31 cellular contexts compared by ENCODE assay signal in genomic region chr6:25023781-25024180, GRCh38.
"Had no signal": no experiment of that assay in that cellular context is flagged by ENCODE, and none has a peak within 500 bp of the region (broad histone marks: within the 10 kb centered on the region; RNA-seq: fewer than 3 reads in every experiment).

No MANE protein-coding gene starts in this region.

- H3K36me3 ChIP-seq: adrenal gland, cardiac muscle cell, colonic mucosa, esophagus squamous epithelium, gastroesophageal sphincter, WERI-Rb-1 had no signal

- H3K27me3 Mint-ChIP-seq: activated B cell treated with CpG ODN at 0.5 μM for 24 hours; activated naive CD4-positive, alpha-beta T cell treated with anti-CD3 and anti-CD28 coated beads, Interleukin-2, amount 10 ng/mL, durations not matched to agents 7 days and 5 days; activated T-cell treated with anti-CD3 and anti-CD28 coated beads, Interleukin-2, amount 50 U/mL, for 24 hours; T-helper 17 cell had no signal

- H3K4me3 ChIP-seq: adrenal gland, body of pancreas, cardiac muscle cell, colonic mucosa, esophagus squamous epithelium, gastroesophageal sphincter had no signal

- ATAC-seq: activated CD4-positive, CD25-positive, alpha-beta regulatory T cell treated with anti-CD3 and anti-CD28 coated beads, Interleukin-2, amount 50 U/mL, for 24 hours; activated naive CD4-positive, alpha-beta T cell treated with anti-CD3 and anti-CD28 coated beads, Interleukin-2, amount 50 U/mL, for 72 hours; activated T-cell treated with anti-CD3 and anti-CD28 coated beads, Interleukin-2, amount 50 U/mL, for 72 hours; body of pancreas; gastroesophageal sphincter; T-helper 17 cell had no signal

- DNase-seq: activated B cell treated with CpG ODN at 0.5 μM for 24 hours; activated CD4-positive, alpha-beta T cell treated with anti-CD3 and anti-CD28 coated beads for 48 hours; activated CD4-positive, alpha-beta T cell treated with anti-CD3 and anti-CD28 coated beads, Interleukin-2, amount 50 U/mL, for 1 hour; activated CD4-positive, alpha-beta T cell treated with anti-CD3 and anti-CD28 coated beads, Interleukin-2, amount 50 U/mL, for 48 hours; activated CD8-positive, alpha-beta memory T cell treated with anti-CD3 and anti-CD28 coated beads, Interleukin-2, amount 50 U/mL, for 48 hours; activated gamma-delta T cell; activated naive CD4-positive, alpha-beta T cell; activated naive CD4-positive, alpha-beta T cell treated with anti-CD3 and anti-CD28 coated beads, Interleukin-2, amount 10 ng/mL, durations not matched to agents 7 days and 5 days; activated T-cell treated with anti-CD3 and anti-CD28 coated beads for 4 hours; activated T-cell treated with anti-CD3 and anti-CD28 coated beads, Interleukin-2, amount 50 U/mL, for 24 hours; activated T-cell treated with anti-CD3 and anti-CD28 coated beads, Interleukin-2, amount 50 U/mL, for 72 hours; adrenal gland; amygdala; aorta; body of pancreas; central memory CD4-positive, alpha-beta T cell; cerebellar nuclear complex; colonic mucosa; effector CD8-positive, alpha-beta T cell; esophagus squamous epithelium; foreskin melanocyte; T-helper 1 cell; T-helper 17 cell; T1000; WERI-Rb-1 had no signal

- H3K27ac Mint-ChIP-seq: activated B cell treated with CpG ODN at 0.5 μM for 24 hours; activated naive CD4-positive, alpha-beta T cell treated with anti-CD3 and anti-CD28 coated beads, Interleukin-2, amount 10 ng/mL, durations not matched to agents 7 days and 5 days; activated naive CD4-positive, alpha-beta T cell treated with anti-CD3 and anti-CD28 coated beads, Interleukin-2, amount 50 U/mL, for 72 hours; activated T-cell treated with anti-CD3 and anti-CD28 coated beads, Interleukin-2, amount 50 U/mL, for 72 hours had no signal

- H3K9me3 Mint-ChIP-seq: activated B cell treated with CpG ODN at 0.5 μM for 24 hours; activated naive CD4-positive, alpha-beta T cell treated with anti-CD3 and anti-CD28 coated beads, Interleukin-2, amount 10 ng/mL, durations not matched to agents 7 days and 5 days; activated naive CD4-positive, alpha-beta T cell treated with anti-CD3 and anti-CD28 coated beads, Interleukin-2, amount 50 U/mL, for 72 hours; activated T-cell treated with anti-CD3 and anti-CD28 coated beads, Interleukin-2, amount 50 U/mL, for 24 hours; activated T-cell treated with anti-CD3 and anti-CD28 coated beads, Interleukin-2, amount 50 U/mL, for 72 hours; T-helper 2 cell treated with Interferon-gamma antibody and Interleukin-4, amounts not matched to agents 5 μg/mL and 100 μg/mL, for 36 hours had no signal

- H3K4me3 Mint-ChIP-seq: activated B cell treated with CpG ODN at 0.5 μM for 24 hours; activated naive CD4-positive, alpha-beta T cell treated with anti-CD3 and anti-CD28 coated beads, Interleukin-2, amount 10 ng/mL, durations not matched to agents 7 days and 5 days; activated T-cell treated with anti-CD3 and anti-CD28 coated beads, Interleukin-2, amount 50 U/mL, for 24 hours; activated T-cell treated with anti-CD3 and anti-CD28 coated beads, Interleukin-2, amount 50 U/mL, for 72 hours; T-helper 17 cell; T-helper 2 cell treated with Interferon-gamma antibody and Interleukin-4, amounts not matched to agents 5 μg/mL and 100 μg/mL, for 36 hours had no signal

- H3K27ac ChIP-seq: adrenal gland, body of pancreas, cardiac muscle cell, colonic mucosa, epithelial cell of prostate, esophagus squamous epithelium, gastroesophageal sphincter, WERI-Rb-1 had no signal

- H3K9me3 ChIP-seq: adrenal gland, colonic mucosa, esophagus squamous epithelium, gastroesophageal sphincter had no signal

- H3K4me1 ChIP-seq: adrenal gland, body of pancreas, colonic mucosa, gastroesophageal sphincter had no signal

- H3K27me3 ChIP-seq: adrenal gland, body of pancreas, cardiac muscle cell, colonic mucosa, esophagus squamous epithelium, gastroesophageal sphincter had no signal
